ENCODE assay signal across 1 cellular context in genomic region chr11:2277933-2278523, GRCh38.
TF ChIP-seq lines count a peak whose summit lies in the region.

No MANE protein-coding gene starts in this region.

TF ChIP-seq in K562, 482 proteins besides CTCF, POLR2A, EP300 and RAD21:
- TF ChIP-seq DPF2 (IDR thresholded peaks at IDR 0.05) (no peak), RBFOX2 (IDR thresholded peaks at IDR 0.05; ENCODE audit: low read depth, low read length) (no peak), FOXK1 (CRISPR knock-in tag; IDR thresholded peaks at IDR 0.05; ENCODE audit: borderline replicate concordance) (no peak), FOXJ2 (tag; IDR thresholded peaks at IDR 0.05) (no peak), ZFPM2 (CRISPR knock-in tag; IDR thresholded peaks at IDR 0.05) (no peak), MAFK (IDR thresholded peaks at IDR 0.05; ENCODE audit: low read length) (no peak), CCAR2 (IDR thresholded peaks at IDR 0.05; ENCODE audit: low read depth, low read length) (no peak), TBP (optimal IDR thresholded peaks at IDR 0.05; ENCODE audit: low read depth, low read length) (no peak), ZNF212 (CRISPR knock-in tag; IDR thresholded peaks at IDR 0.05) (no peak)
